In the genomic region with DNA sequence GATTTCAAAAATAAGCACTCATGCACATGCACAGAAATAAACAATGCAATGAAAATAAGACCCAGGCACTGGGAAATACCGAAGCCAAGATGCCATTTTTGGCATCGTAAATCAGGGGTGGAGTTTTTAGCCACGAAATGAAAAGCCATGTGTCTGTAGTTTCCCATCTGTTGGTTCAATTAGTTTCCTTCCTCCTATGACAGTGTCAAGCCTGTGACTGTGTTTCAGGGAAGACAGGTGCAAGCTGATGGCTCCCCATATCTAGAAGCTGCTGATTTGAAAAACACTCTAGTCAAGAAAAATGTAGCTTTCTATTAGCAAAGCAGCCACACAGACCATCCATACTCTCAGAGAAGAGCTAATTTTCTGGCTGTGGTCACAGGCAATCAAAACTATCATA, we compare ENCODE assay signal across 14 cellular contexts.
DNase-seq lines count a peak whose midpoint lies in the region; ATAC-seq and TF ChIP-seq lines count a peak whose summit lies in the region.
"Had no signal": no experiment of that assay in that cellular context is flagged by ENCODE, and none has a peak within 500 bp of the region (broad histone marks: within the 10 kb centered on the region; RNA-seq: fewer than 3 reads in every experiment).

No MANE protein-coding gene starts in this region.

- H3K27ac Mint-ChIP-seq in activated naive CD4-positive, alpha-beta T cell treated with anti-CD3 and anti-CD28 coated beads, Interleukin-2, amount 50 U/mL, for 72 hours = no peak overlapping the region
- H3K27ac Mint-ChIP-seq: activated naive CD4-positive, alpha-beta T cell treated with anti-CD3 and anti-CD28 coated beads, Interleukin-2, amount 50 U/mL, for 24 hours; nephron progenitor cell had no signal

- H3K36me3 Mint-ChIP-seq in activated naive CD4-positive, alpha-beta T cell treated with anti-CD3 and anti-CD28 coated beads, Interleukin-2, amount 50 U/mL, for 72 hours = no peaks in the 10 kb centered on the region
- H3K36me3 Mint-ChIP-seq: activated naive CD4-positive, alpha-beta T cell treated with anti-CD3 and anti-CD28 coated beads, Interleukin-2, amount 50 U/mL, for 24 hours had no signal

- no peaks in the 10 kb centered on the region for H3K27me3 ChIP-seq in Peyer's patch
- H3K27me3 ChIP-seq: colonic mucosa had no signal

- no peak overlapping the region for H3K27ac ChIP-seq in Peyer's patch
- H3K27ac ChIP-seq: colonic mucosa had no signal

- H3K9me3 ChIP-seq in Peyer's patch = no peaks in the 10 kb centered on the region
- H3K9me3 ChIP-seq: colonic mucosa had no signal

- ATAC-seq in GM18909 (IDR thresholded peaks at IDR 0.05; ENCODE audit: poor library complexity, unreplicated experiment) (peak; percentile 48), GM21717 (IDR thresholded peaks at IDR 0.05; ENCODE audit: unreplicated experiment) (peak; percentile 71), HG03565 (IDR thresholded peaks at IDR 0.05; ENCODE audit: unreplicated experiment) (peak; percentile 35), HG03159 (IDR thresholded peaks at IDR 0.05; ENCODE audit: unreplicated experiment) (no peak)
- no peak for ATAC-seq in activated naive CD4-positive, alpha-beta T cell treated with anti-CD3 and anti-CD28 coated beads, Interleukin-2, amount 50 U/mL, for 72 hours

- no peaks in the 10 kb centered on the region for H3K9me3 Mint-ChIP-seq in activated naive CD4-positive, alpha-beta T cell treated with anti-CD3 and anti-CD28 coated beads, Interleukin-2, amount 50 U/mL, for 72 hours
- H3K9me3 Mint-ChIP-seq: activated naive CD4-positive, alpha-beta T cell treated with anti-CD3 and anti-CD28 coated beads, Interleukin-2, amount 50 U/mL, for 24 hours had no signal

- H3K4me3 ChIP-seq in Peyer's patch = no peak overlapping the region
- H3K4me3 ChIP-seq: colonic mucosa had no signal

- TF ChIP-seq POLR2A in Peyer's patch (IDR thresholded peaks at IDR 0.05) = no peak

- peak; percentile 53 for DNase-seq in cerebellum (ENCODE audit: low spot score)
- DNase-seq in SIG-M5 (lab: John Stamatoyannopoulos, UW) = no peak
- no peak for DNase-seq in Peyer's patch
- DNase-seq in activated naive CD4-positive, alpha-beta T cell treated with anti-CD3 and anti-CD28 coated beads, Interleukin-2, amount 50 U/mL, for 72 hours (ENCODE audit: low spot score in 2 of 2) = no peak
- DNase-seq: activated CD4-positive, alpha-beta T cell treated with anti-CD3 and anti-CD28 coated beads, Interleukin-2, amount 50 U/mL, for 48 hours; colonic mucosa; Karpas-422; nephron progenitor cell; stimulated activated CD4-positive, alpha-beta T cell treated with anti-CD3 and anti-CD28 coated beads, Interleukin-12 subunit alpha, Interleukin-12 subunit beta, amount 100 ng/mL, for 4 hours had no signal

- peaks cover 0 to 6% (median 0%) of the 10 kb centered on the region in 4 donors for H3K4me1 ChIP-seq in Peyer's patch
- H3K4me1 ChIP-seq: colonic mucosa had no signal

- TF ChIP-seq CTCF in Peyer's patch (IDR thresholded peaks at IDR 0.05) = no peak

- no peaks in the 10 kb centered on the region for H3K36me3 ChIP-seq in Peyer's patch
- H3K36me3 ChIP-seq: colonic mucosa had no signal

Comparison
In these comparisons a context has a peak if more than half of its experiments do, and no peak if none do; other contexts are left out.
1. ATAC-seq: peak in GM18909 (single experiment), GM21717 (single experiment) and HG03565 (single experiment); none in activated naive CD4-positive, alpha-beta T cell treated with anti-CD3 and anti-CD28 coated beads, Interleukin-2, amount 50 U/mL, for 72 hours (0 of 2) and HG03159 (single experiment).